ENCODE assay signal across 21 cellular contexts in genomic region chr20:18831830-18832229, GRCh38. TPM values are rescaled to one million over a fixed set of nuclear protein-coding genes. Genes with fewer than 3 reads are reported as not detected.
DNase-seq lines count a peak whose midpoint lies in the region; ATAC-seq and TF ChIP-seq lines count a peak whose summit lies in the region.
"Had no signal": no experiment of that assay in that cellular context is flagged by ENCODE, and none has a peak within 500 bp of the region (broad histone marks: within the 10 kb centered on the region; RNA-seq: fewer than 3 reads in every experiment).

No MANE protein-coding gene starts in this region.

- H3K4me3 Mint-ChIP-seq in GM23338 = no peak overlapping the region
- H3K4me3 Mint-ChIP-seq in stimulated activated naive B cell treated with anti-CD40 and anti-IgM and Interleukin-4, amounts not matched to agents 10 μg/mL and 1 μg/mL and 100 μg/mL, for 72 hours = no peak overlapping the region
- no peak overlapping the region for H3K4me3 Mint-ChIP-seq in activated T-cell treated with anti-CD3 and anti-CD28 coated beads, Interleukin-2, amount 50 U/mL, for 4 hours
- H3K4me3 Mint-ChIP-seq: activated CD8-positive, alpha-beta T cell treated with anti-CD3 and anti-CD28 coated beads for 36 hours; CD4-positive, alpha-beta T cell; naive B cell; stimulated activated naive CD8-positive, alpha-beta T cell treated with anti-CD3 and anti-CD28 coated beads, Interleukin-15, amount 100 ng/mL, for 72 hours had no signal

- H2AFZ ChIP-seq in GM23338 (peak overlapping the region; percentile 6; the same call in 1 of the 2 replicates), OCI-LY3 (ENCODE audit: low read depth, low read length) (no peak overlapping the region)

- H3K27me3 ChIP-seq in GM23338 (ENCODE audit: insufficient read depth) = no peaks in the 10 kb centered on the region
- no peaks in the 10 kb centered on the region for H3K27me3 ChIP-seq in OCI-LY3 (ENCODE audit: low read depth, low read length)
- H3K27me3 ChIP-seq in foreskin keratinocyte = no peaks in the 10 kb centered on the region
- H3K27me3 ChIP-seq: brain microvascular endothelial cell, right lobe of liver had no signal

- H3K4me2 ChIP-seq in GM23338 (no peak overlapping the region), OCI-LY3 (ENCODE audit: low read length) (peak overlapping the region; percentile 16)

- H3K36me3 ChIP-seq in GM23338 (ENCODE audit: insufficient read depth) (no peaks in the 10 kb centered on the region), OCI-LY3 (replicated peaks; ENCODE audit: low read depth, low read length) (no peaks in the 10 kb centered on the region)
- H3K36me3 ChIP-seq: brain microvascular endothelial cell, right lobe of liver had no signal

- peaks cover 4% of the 10 kb centered on the region for H3K27me3 Mint-ChIP-seq in GM23338 (ENCODE audit: insufficient read depth, low read depth, poor library complexity)
- H3K27me3 Mint-ChIP-seq in stimulated activated naive B cell treated with anti-CD40 and anti-IgM and Interleukin-4, amounts not matched to agents 10 μg/mL and 1 μg/mL and 100 μg/mL, for 72 hours = peaks cover 14 to 28% of the 10 kb centered on the region in 2 donors
- H3K27me3 Mint-ChIP-seq in activated T-cell treated with anti-CD3 and anti-CD28 coated beads, Interleukin-2, amount 50 U/mL, for 4 hours (ENCODE audit: low read depth) = no peaks in the 10 kb centered on the region
- H3K27me3 Mint-ChIP-seq: CD4-positive, alpha-beta T cell; stimulated activated naive CD8-positive, alpha-beta T cell treated with anti-CD3 and anti-CD28 coated beads, Interleukin-15, amount 100 ng/mL, for 72 hours had no signal

- H3K27ac Mint-ChIP-seq in GM23338 = no peak overlapping the region
- H3K27ac Mint-ChIP-seq in stimulated activated naive B cell treated with anti-CD40 and anti-IgM and Interleukin-4, amounts not matched to agents 10 μg/mL and 1 μg/mL and 100 μg/mL, for 72 hours = no peak overlapping the region
- H3K27ac Mint-ChIP-seq: activated CD8-positive, alpha-beta T cell treated with anti-CD3 and anti-CD28 coated beads for 36 hours; CD4-positive, alpha-beta T cell; naive B cell; stimulated activated naive CD8-positive, alpha-beta T cell treated with anti-CD3 and anti-CD28 coated beads, Interleukin-15, amount 100 ng/mL, for 72 hours had no signal

- peaks cover 9% of the 10 kb centered on the region; the same call in 2 of the 3 replicates for H3K4me1 Mint-ChIP-seq in GM23338
- H3K4me1 Mint-ChIP-seq in stimulated activated naive B cell treated with anti-CD40 and anti-IgM and Interleukin-4, amounts not matched to agents 10 μg/mL and 1 μg/mL and 100 μg/mL, for 72 hours = peaks cover 0 to 3% of the 10 kb centered on the region in 2 donors
- no peaks in the 10 kb centered on the region for H3K4me1 Mint-ChIP-seq in activated T-cell treated with anti-CD3 and anti-CD28 coated beads, Interleukin-2, amount 50 U/mL, for 4 hours (ENCODE audit: low read depth)
- H3K4me1 Mint-ChIP-seq: naive B cell; stimulated activated naive CD8-positive, alpha-beta T cell treated with anti-CD3 and anti-CD28 coated beads, Interleukin-15, amount 100 ng/mL, for 72 hours had no signal

- no peak overlapping the region for H3K4me3 ChIP-seq in GM23338
- H3K4me3 ChIP-seq in OCI-LY3 (ENCODE audit: low read length) = no peak overlapping the region
- H3K4me3 ChIP-seq: right lobe of liver had no signal

- TF ChIP-seq CTCF in GM23338 (conservative IDR thresholded peaks at IDR 0.05; ENCODE audit: low read depth in 2 of 2) (no peak), OCI-LY3 (IDR thresholded peaks at IDR 0.05; ENCODE audit: low read depth, low read length) (no peak), foreskin keratinocyte (conservative IDR thresholded peaks at IDR 0.05) (no peak)

- no peaks in the 10 kb centered on the region for H3K79me2 ChIP-seq in GM23338 (replicated peaks; ENCODE audit: insufficient read depth)
- no peaks in the 10 kb centered on the region for H3K79me2 ChIP-seq in OCI-LY3 (ENCODE audit: low read length)

- H3K9ac ChIP-seq in OCI-LY3 (ENCODE audit: low read length) = no peak overlapping the region

- H3F3A ChIP-seq in GM23338 (replicated peaks; ENCODE audit: low read depth) = no peaks in the 10 kb centered on the region

- H4K20me1 ChIP-seq in GM23338 (replicated peaks; ENCODE audit: insufficient read depth) (no peaks in the 10 kb centered on the region), OCI-LY3 (ENCODE audit: insufficient read depth, low read length) (no peaks in the 10 kb centered on the region)

- DNase-seq in GM23338 (ENCODE audit: low spot score) = no peak
- peak in 1 of 2 donors; percentile 46 for DNase-seq in foreskin keratinocyte
- no peak for DNase-seq in stimulated activated naive B cell treated with anti-CD40 and anti-IgM and Interleukin-4, amounts not matched to agents 10 μg/mL and 1 μg/mL and 100 μg/mL, for 72 hours
- DNase-seq in activated T-cell treated with anti-CD3 and anti-CD28 coated beads, Interleukin-2, amount 50 U/mL, for 4 hours = no peak
- DNase-seq in NCI-H1694 treated with DMSO at 0.1 percent for 48 hours (lab: John Stamatoyannopoulos, UW) = no peak
- no peak for DNase-seq in SKM-1 treated with dmso at 0.1 percent for 144 hours (lab: John Stamatoyannopoulos, UW; ENCODE audit: unreplicated experiment)
- DNase-seq: activated CD8-positive, alpha-beta T cell treated with anti-CD3 and anti-CD28 coated beads for 36 hours; activated gamma-delta T cell; brain microvascular endothelial cell; CD4-positive, alpha-beta T cell; islet precursor cell; naive B cell; NCI-H1105; NCI-H446 treated with DMSO at 0.1 percent for 48 hours; right lobe of liver; stimulated activated naive CD8-positive, alpha-beta T cell treated with anti-CD3 and anti-CD28 coated beads, Interleukin-15, amount 100 ng/mL, for 72 hours; T1000 had no signal

- H3K4me1 ChIP-seq in GM23338 (ENCODE audit: insufficient read depth) (peaks cover 11% of the 10 kb centered on the region; the same call in 1 of the 2 replicates), OCI-LY3 (ENCODE audit: low read length) (peaks cover 10% of the 10 kb centered on the region), foreskin keratinocyte (no peaks in the 10 kb centered on the region)
- H3K4me1 ChIP-seq: right lobe of liver had no signal

- H3K9me2 ChIP-seq in GM23338 (ENCODE audit: insufficient read depth) = no peaks in the 10 kb centered on the region; the same call in 1 of the 2 replicates

- H3K27ac ChIP-seq in GM23338 (ENCODE audit: low read depth) (no peak overlapping the region), OCI-LY3 (ENCODE audit: low read length) (no peak overlapping the region), foreskin keratinocyte (no peak overlapping the region)
- H3K27ac ChIP-seq: brain microvascular endothelial cell, right lobe of liver, RWPE1 had no signal

- no peaks in the 10 kb centered on the region for H3K9me3 Mint-ChIP-seq in GM23338
- H3K9me3 Mint-ChIP-seq in stimulated activated naive B cell treated with anti-CD40 and anti-IgM and Interleukin-4, amounts not matched to agents 10 μg/mL and 1 μg/mL and 100 μg/mL, for 72 hours = no peaks in the 10 kb centered on the region
- H3K9me3 Mint-ChIP-seq in activated T-cell treated with anti-CD3 and anti-CD28 coated beads, Interleukin-2, amount 50 U/mL, for 4 hours = no peaks in the 10 kb centered on the region
- H3K9me3 Mint-ChIP-seq: activated CD8-positive, alpha-beta T cell treated with anti-CD3 and anti-CD28 coated beads for 36 hours; CD4-positive, alpha-beta T cell; stimulated activated naive CD8-positive, alpha-beta T cell treated with anti-CD3 and anti-CD28 coated beads, Interleukin-15, amount 100 ng/mL, for 72 hours had no signal

- no peaks in the 10 kb centered on the region for H3K36me3 Mint-ChIP-seq in GM23338 (ENCODE audit: low read depth)
- H3K36me3 Mint-ChIP-seq in stimulated activated naive B cell treated with anti-CD40 and anti-IgM and Interleukin-4, amounts not matched to agents 10 μg/mL and 1 μg/mL and 100 μg/mL, for 72 hours = no peaks in the 10 kb centered on the region
- no peaks in the 10 kb centered on the region for H3K36me3 Mint-ChIP-seq in activated T-cell treated with anti-CD3 and anti-CD28 coated beads, Interleukin-2, amount 50 U/mL, for 4 hours (ENCODE audit: insufficient read depth)
- H3K36me3 Mint-ChIP-seq: naive B cell had no signal

- no peak for ATAC-seq in GM23338
- peak; percentile 66 for ATAC-seq in foreskin keratinocyte
- peak; percentile 48 to 69 for ATAC-seq in stimulated activated naive B cell treated with anti-CD40 and anti-IgM and Interleukin-4, amounts not matched to agents 10 μg/mL and 1 μg/mL and 100 μg/mL, for 72 hours (replicated peaks)
- ATAC-seq in activated T-cell treated with anti-CD3 and anti-CD28 coated beads, Interleukin-2, amount 50 U/mL, for 4 hours = no peak
- no peak for ATAC-seq in HG03097 (IDR thresholded peaks at IDR 0.05; ENCODE audit: low FRiP score, unreplicated experiment)
- ATAC-seq: activated CD8-positive, alpha-beta T cell treated with anti-CD3 and anti-CD28 coated beads for 36 hours; right lobe of liver; stimulated activated naive CD8-positive, alpha-beta T cell treated with anti-CD3 and anti-CD28 coated beads, Interleukin-15, amount 100 ng/mL, for 72 hours had no signal

- no peaks in the 10 kb centered on the region for H3K9me3 ChIP-seq in OCI-LY3 (ENCODE audit: insufficient read depth, low read length)
- H3K9me3 ChIP-seq: right lobe of liver had no signal

TF ChIP-seq in GM23338, 12 proteins besides CTCF, POLR2A, EP300 and RAD21 (continues in another document):
- TF ChIP-seq EZH2phosphoT487 (IDR thresholded peaks at IDR 0.05; ENCODE audit: unreplicated experiment) = no peak
- TF ChIP-seq, protein P1, sequence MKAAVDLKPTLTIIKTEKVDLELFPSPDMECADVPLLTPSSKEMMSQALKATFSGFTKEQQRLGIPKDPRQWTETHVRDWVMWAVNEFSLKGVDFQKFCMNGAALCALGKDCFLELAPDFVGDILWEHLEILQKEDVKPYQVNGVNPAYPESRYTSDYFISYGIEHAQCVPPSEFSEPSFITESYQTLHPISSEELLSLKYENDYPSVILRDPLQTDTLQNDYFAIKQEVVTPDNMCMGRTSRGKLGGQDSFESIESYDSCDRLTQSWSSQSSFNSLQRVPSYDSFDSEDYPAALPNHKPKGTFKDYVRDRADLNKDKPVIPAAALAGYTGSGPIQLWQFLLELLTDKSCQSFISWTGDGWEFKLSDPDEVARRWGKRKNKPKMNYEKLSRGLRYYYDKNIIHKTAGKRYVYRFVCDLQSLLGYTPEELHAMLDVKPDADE (IDR thresholded peaks at IDR 0.05) = no peak
- TF ChIP-seq NANOG (IDR thresholded peaks at IDR 0.05; ENCODE audit: borderline replicate concordance) = no peak
- TF ChIP-seq CREB1 (CRISPR knock-in tag; IDR thresholded peaks at IDR 0.05; ENCODE audit: low read depth) = no peak
- TF ChIP-seq STAT1 (IDR thresholded peaks at IDR 0.05; ENCODE audit: unreplicated experiment) = no peak
- no peak for TF ChIP-seq JUNB (IDR thresholded peaks at IDR 0.05; ENCODE audit: unreplicated experiment)
- no peak for TF ChIP-seq ZNF331 (CRISPR knock-in tag; IDR thresholded peaks at IDR 0.05; ENCODE audit: low read depth)
- TF ChIP-seq ZNF114 (CRISPR knock-in tag; IDR thresholded peaks at IDR 0.05) = no peak

RNA-seq across cellular contexts. Expression of gene SCP2D1, which starts 18.2 kb away (rescaled TPM):
- not detected in 2 replicates for total RNA-seq in GM23338 (2014; rRNA removed; shearing (Covaris generic))
- polyA plus RNA-seq in GM23338 (2016; fragmentation: Nextera tagmentation; extraction: Ambion mirVana) (not detected in 2 replicates), foreskin keratinocyte (not detected in 2 replicates)
- not detected in 2 replicates for total RNA-seq in foreskin keratinocyte
- not detected for total RNA-seq in activated T-cell treated with anti-CD3 and anti-CD28 coated beads, Interleukin-2, amount 50 U/mL, for 4 hours
- total RNA-seq: activated CD8-positive, alpha-beta T cell treated with anti-CD3 and anti-CD28 coated beads for 36 hours; CD4-positive, alpha-beta T cell; frontal cortex; right lobe of liver had no signal

Comparison
In these comparisons a context has a peak if more than half of its experiments do, and no peak if none do; other contexts are left out.
1. ATAC-seq: peak in foreskin keratinocyte (single experiment) and stimulated activated naive B cell treated with anti-CD40 and anti-IgM and Interleukin-4, amounts not matched to agents 10 μg/mL and 1 μg/mL and 100 μg/mL, for 72 hours (2 of 2); none in GM23338 (single experiment), activated T-cell treated with anti-CD3 and anti-CD28 coated beads, Interleukin-2, amount 50 U/mL, for 4 hours (0 of 2) and HG03097 (single experiment).